ENCODE assay signal across 29 cellular contexts in the genomic region with DNA sequence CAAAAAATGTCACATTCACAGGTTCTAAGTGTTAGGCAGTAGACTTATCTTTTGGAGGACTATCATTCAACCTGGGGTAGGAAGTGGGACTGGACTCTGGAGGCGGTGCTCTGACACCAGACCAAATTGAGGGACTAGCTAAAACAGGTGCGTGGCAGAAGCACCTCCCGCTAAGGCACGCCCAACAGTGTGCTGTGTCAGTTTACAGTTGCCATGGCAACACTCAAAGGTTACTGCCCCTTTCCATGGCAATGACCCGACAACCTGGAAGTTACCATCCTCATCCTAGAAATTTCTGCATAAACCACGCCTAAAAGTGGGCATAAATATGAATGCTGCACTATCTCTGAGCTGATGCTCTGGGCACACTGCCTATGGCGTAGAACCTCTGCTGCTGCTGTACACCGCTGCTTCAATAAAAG. TPM values are rescaled to one million over a fixed set of nuclear protein-coding genes. Genes with fewer than 3 reads are reported as not detected.
A peak's percentile ranks its signal among the peaks of the same experiment; 100 is the strongest.
DNase-seq lines count a peak whose midpoint lies in the region; ATAC-seq and TF ChIP-seq lines count a peak whose summit lies in the region.
"Had no signal": no experiment of that assay in that cellular context is flagged by ENCODE, and none has a peak within 500 bp of the region (broad histone marks: within the 10 kb centered on the region; RNA-seq: fewer than 3 reads in every experiment).

No MANE protein-coding gene starts in this region.

- ATAC-seq in WTC11 (peak; percentile 97), left colon (peak; percentile 51), GM18519 (IDR thresholded peaks at IDR 0.05; ENCODE audit: low FRiP score, unreplicated experiment) (no peak)
- no peak for ATAC-seq in stimulated activated naive B cell treated with anti-CD40 and anti-IgM and Interleukin-4, amounts not matched to agents 10 μg/mL and 1 μg/mL and 100 μg/mL, for 72 hours (replicated peaks)
- ATAC-seq: left ventricle myocardium superior, psoas muscle had no signal

- DNase-seq in DMS 273 (lab: John Stamatoyannopoulos, UW; ENCODE audit: unreplicated experiment) = peak; percentile 19
- no peak for DNase-seq in DMS 273 treated with DMSO at 0.1 percent for 48 hours (lab: John Stamatoyannopoulos, UW)
- peak; percentile 65 for DNase-seq in WTC11 (ENCODE audit: low spot score)
- peak in 1 of 2 donors; percentile 65 for DNase-seq in left colon
- DNase-seq in stimulated activated naive B cell treated with anti-CD40 and anti-IgM and Interleukin-4, amounts not matched to agents 10 μg/mL and 1 μg/mL and 100 μg/mL, for 72 hours = no peak
- no peak for DNase-seq in activated CD8-positive, alpha-beta memory T cell treated with anti-CD3 and anti-CD28 coated beads for 24 hours
- DNase-seq in AG08396 (ENCODE audit: low spot score) = no peak
- DNase-seq: activated CD4-positive, alpha-beta T cell treated with anti-CD3 and anti-CD28 coated beads for 48 hours; activated CD8-positive, alpha-beta memory T cell treated with anti-CD3 and anti-CD28 coated beads, Interleukin-2, amount 50 U/mL, for 4 hours; activated naive CD8-positive, alpha-beta T cell treated with anti-CD3 and anti-CD28 coated beads for 36 hours; AML-193; cerebellar nuclear complex; COR-L47; effector CD4-positive, alpha-beta T cell; KG1; left ventricle myocardium superior; MV-4-11; NCI-H1930; NCI-H510A treated with DMSO at 0.1 percent for 48 hours; OCI-M1; psoas muscle; Right ventricle myocardium superior had no signal

- H3K27me3 Mint-ChIP-seq in WTC11 (ENCODE audit: low read depth) = no peaks in the 10 kb centered on the region
- H3K27me3 Mint-ChIP-seq in stimulated activated naive B cell treated with anti-CD40 and anti-IgM and Interleukin-4, amounts not matched to agents 10 μg/mL and 1 μg/mL and 100 μg/mL, for 72 hours = no peaks in the 10 kb centered on the region
- H3K27me3 Mint-ChIP-seq: activated naive CD8-positive, alpha-beta T cell treated with anti-CD3 and anti-CD28 coated beads for 36 hours; stimulated activated naive CD8-positive, alpha-beta T cell treated with anti-CD3 and anti-CD28 coated beads, Interleukin-15, Interleukin-2, amounts not matched to agents 100 ng/mL and 50 ng/mL, for 24 hours had no signal

- POLR2A ChIA-PET in WTC11 (lab: Charles Lee) = interaction anchor here (0.5 kb wide), 1 partner anchor 1050 kb away, joined by 6 read pairs; no protein-coding TSS in a partner anchor

- TF ChIP-seq CTCF in WTC11 (IDR thresholded peaks at IDR 0.05) = no peak

- 0 out of 2 replicates have a peak overlapping the region, but pooled peaks have one; percentile 40 for H3K27ac Mint-ChIP-seq in WTC11
- H3K27ac Mint-ChIP-seq in stimulated activated naive B cell treated with anti-CD40 and anti-IgM and Interleukin-4, amounts not matched to agents 10 μg/mL and 1 μg/mL and 100 μg/mL, for 72 hours = peak overlapping the region; percentile 87
- H3K27ac Mint-ChIP-seq: activated naive CD8-positive, alpha-beta T cell treated with anti-CD3 and anti-CD28 coated beads for 36 hours; activated T-helper 2 cell treated with anti-CD3 and anti-CD28 coated beads, Interferon-gamma antibody, Interleukin-2, Interleukin-4, amounts not matched to agents 10 μg/mL and 5 μg/mL and 100 μg/mL, durations not matched to agents 14 hours and 24 hours and 36 hours; stimulated activated naive CD8-positive, alpha-beta T cell treated with anti-CD3 and anti-CD28 coated beads, Interleukin-15, Interleukin-2, amounts not matched to agents 100 ng/mL and 50 ng/mL, for 24 hours had no signal

- no peak overlapping the region for H3K4me3 Mint-ChIP-seq in WTC11
- no peak overlapping the region for H3K4me3 Mint-ChIP-seq in stimulated activated naive B cell treated with anti-CD40 and anti-IgM and Interleukin-4, amounts not matched to agents 10 μg/mL and 1 μg/mL and 100 μg/mL, for 72 hours
- H3K4me3 Mint-ChIP-seq: activated naive CD8-positive, alpha-beta T cell treated with anti-CD3 and anti-CD28 coated beads for 36 hours; stimulated activated naive CD8-positive, alpha-beta T cell treated with anti-CD3 and anti-CD28 coated beads, Interleukin-15, Interleukin-2, amounts not matched to agents 100 ng/mL and 50 ng/mL, for 24 hours had no signal

- intact Hi-C loops in left colon (cut with DNase I, micrococcal nuclease) = no loop called here

- H3K9me3 Mint-ChIP-seq in WTC11 = no peaks in the 10 kb centered on the region
- peaks cover 0 to 1% of the 10 kb centered on the region in 2 donors for H3K9me3 Mint-ChIP-seq in stimulated activated naive B cell treated with anti-CD40 and anti-IgM and Interleukin-4, amounts not matched to agents 10 μg/mL and 1 μg/mL and 100 μg/mL, for 72 hours
- H3K9me3 Mint-ChIP-seq: activated naive CD8-positive, alpha-beta T cell treated with anti-CD3 and anti-CD28 coated beads for 36 hours; activated T-helper 2 cell treated with anti-CD3 and anti-CD28 coated beads, Interferon-gamma antibody, Interleukin-2, Interleukin-4, amounts not matched to agents 10 μg/mL and 5 μg/mL and 100 μg/mL, durations not matched to agents 14 hours and 24 hours and 36 hours; stimulated activated naive CD8-positive, alpha-beta T cell treated with anti-CD3 and anti-CD28 coated beads, Interleukin-15, Interleukin-2, amounts not matched to agents 100 ng/mL and 50 ng/mL, for 24 hours had no signal

- H3K4me1 Mint-ChIP-seq in WTC11 = peaks cover 20% of the 10 kb centered on the region
- peaks cover 24 to 50% of the 10 kb centered on the region in 2 donors for H3K4me1 Mint-ChIP-seq in stimulated activated naive B cell treated with anti-CD40 and anti-IgM and Interleukin-4, amounts not matched to agents 10 μg/mL and 1 μg/mL and 100 μg/mL, for 72 hours

- CTCF ChIA-PET in WTC11 (lab: Charles Lee) = interaction anchor here (1.3 to 2.0 kb wide), 2 partner anchors 56 to 268 kb away, joined by 4 to 14 read pairs; no protein-coding TSS in a partner anchor

- H3K36me3 Mint-ChIP-seq in WTC11 = no peaks in the 10 kb centered on the region
- no peaks in the 10 kb centered on the region for H3K36me3 Mint-ChIP-seq in stimulated activated naive B cell treated with anti-CD40 and anti-IgM and Interleukin-4, amounts not matched to agents 10 μg/mL and 1 μg/mL and 100 μg/mL, for 72 hours
- H3K36me3 Mint-ChIP-seq: activated naive CD8-positive, alpha-beta T cell treated with anti-CD3 and anti-CD28 coated beads for 36 hours had no signal

TF ChIP-seq in WTC11, 78 proteins besides CTCF, POLR2A, EP300 and RAD21:
- no peak for TF ChIP-seq ZNF416 (CRISPR knock-in tag; IDR thresholded peaks at IDR 0.05)
- TF ChIP-seq, protein P1, sequence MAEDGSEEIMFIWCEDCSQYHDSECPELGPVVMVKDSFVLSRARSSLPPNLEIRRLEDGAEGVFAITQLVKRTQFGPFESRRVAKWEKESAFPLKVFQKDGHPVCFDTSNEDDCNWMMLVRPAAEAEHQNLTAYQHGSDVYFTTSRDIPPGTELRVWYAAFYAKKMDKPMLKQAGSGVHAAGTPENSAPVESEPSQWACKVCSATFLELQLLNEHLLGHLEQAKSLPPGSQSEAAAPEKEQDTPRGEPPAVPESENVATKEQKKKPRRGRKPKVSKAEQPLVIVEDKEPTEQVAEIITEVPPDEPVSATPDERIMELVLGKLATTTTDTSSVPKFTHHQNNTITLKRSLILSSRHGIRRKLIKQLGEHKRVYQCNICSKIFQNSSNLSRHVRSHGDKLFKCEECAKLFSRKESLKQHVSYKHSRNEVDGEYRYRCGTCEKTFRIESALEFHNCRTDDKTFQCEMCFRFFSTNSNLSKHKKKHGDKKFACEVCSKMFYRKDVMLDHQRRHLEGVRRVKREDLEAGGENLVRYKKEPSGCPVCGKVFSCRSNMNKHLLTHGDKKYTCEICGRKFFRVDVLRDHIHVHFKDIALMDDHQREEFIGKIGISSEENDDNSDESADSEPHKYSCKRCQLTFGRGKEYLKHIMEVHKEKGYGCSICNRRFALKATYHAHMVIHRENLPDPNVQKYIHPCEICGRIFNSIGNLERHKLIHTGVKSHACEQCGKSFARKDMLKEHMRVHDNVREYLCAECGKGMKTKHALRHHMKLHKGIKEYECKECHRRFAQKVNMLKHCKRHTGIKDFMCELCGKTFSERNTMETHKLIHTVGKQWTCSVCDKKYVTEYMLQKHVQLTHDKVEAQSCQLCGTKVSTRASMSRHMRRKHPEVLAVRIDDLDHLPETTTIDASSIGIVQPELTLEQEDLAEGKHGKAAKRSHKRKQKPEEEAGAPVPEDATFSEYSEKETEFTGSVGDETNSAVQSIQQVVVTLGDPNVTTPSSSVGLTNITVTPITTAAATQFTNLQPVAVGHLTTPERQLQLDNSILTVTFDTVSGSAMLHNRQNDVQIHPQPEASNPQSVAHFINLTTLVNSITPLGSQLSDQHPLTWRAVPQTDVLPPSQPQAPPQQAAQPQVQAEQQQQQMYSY (CRISPR knock-in tag; IDR thresholded peaks at IDR 0.05) = no peak
- TF ChIP-seq, protein P2, sequence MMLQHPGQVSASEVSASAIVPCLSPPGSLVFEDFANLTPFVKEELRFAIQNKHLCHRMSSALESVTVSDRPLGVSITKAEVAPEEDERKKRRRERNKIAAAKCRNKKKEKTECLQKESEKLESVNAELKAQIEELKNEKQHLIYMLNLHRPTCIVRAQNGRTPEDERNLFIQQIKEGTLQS (CRISPR knock-in tag; conservative IDR thresholded peaks at IDR 0.05) = no peak

RNA-seq across cellular contexts. Expression of a gene that starts 14.0 kb away (rescaled TPM):
- total RNA-seq in WTC11 (2021) (not detected in 3 replicates), left colon (10 to 100 TPM; 22.1 to 24.9 TPM)
- total RNA-seq: activated T-helper 2 cell treated with anti-CD3 and anti-CD28 coated beads, Interferon-gamma antibody, Interleukin-2, Interleukin-4, amounts not matched to agents 10 μg/mL and 5 μg/mL and 100 μg/mL, durations not matched to agents 14 hours and 24 hours and 36 hours had no signal

RNA-seq across cellular contexts. Expression of a gene that starts 18.9 kb away (rescaled TPM):
- total RNA-seq in WTC11 (2021) (0.09 TPM in 1 of 3 replicates, not detected in the others), left colon (not detected)
- total RNA-seq: activated naive CD8-positive, alpha-beta T cell treated with anti-CD3 and anti-CD28 coated beads for 36 hours; activated T-helper 2 cell treated with anti-CD3 and anti-CD28 coated beads, Interferon-gamma antibody, Interleukin-2, Interleukin-4, amounts not matched to agents 10 μg/mL and 5 μg/mL and 100 μg/mL, durations not matched to agents 14 hours and 24 hours and 36 hours; frontal cortex; left ventricle myocardium superior; mucosa of gallbladder; psoas muscle; Right ventricle myocardium superior; skeletal muscle tissue; tibial nerve had no signal

Comparison
In these comparisons a context has a peak if more than half of its experiments do, and no peak if none do; other contexts are left out.
1. DNase-seq: peak in DMS 273 (single experiment) and WTC11 (single experiment); none in DMS 273 treated with DMSO at 0.1 percent for 48 hours (single experiment), stimulated activated naive B cell treated with anti-CD40 and anti-IgM and Interleukin-4, amounts not matched to agents 10 μg/mL and 1 μg/mL and 100 μg/mL, for 72 hours (single experiment), activated CD8-positive, alpha-beta memory T cell treated with anti-CD3 and anti-CD28 coated beads for 24 hours (single experiment) and AG08396 (single experiment).
2. ATAC-seq: peak in WTC11 (single experiment) and left colon (single experiment); none in stimulated activated naive B cell treated with anti-CD40 and anti-IgM and Interleukin-4, amounts not matched to agents 10 μg/mL and 1 μg/mL and 100 μg/mL, for 72 hours (0 of 2) and GM18519 (single experiment).
3. RNA of a gene that starts 14.0 kb away (total RNA-seq): 22.1 to 24.9 TPM in left colon; not detected in WTC11; every median in the first group is over 10 times any median in the second.